In the genomic region with DNA sequence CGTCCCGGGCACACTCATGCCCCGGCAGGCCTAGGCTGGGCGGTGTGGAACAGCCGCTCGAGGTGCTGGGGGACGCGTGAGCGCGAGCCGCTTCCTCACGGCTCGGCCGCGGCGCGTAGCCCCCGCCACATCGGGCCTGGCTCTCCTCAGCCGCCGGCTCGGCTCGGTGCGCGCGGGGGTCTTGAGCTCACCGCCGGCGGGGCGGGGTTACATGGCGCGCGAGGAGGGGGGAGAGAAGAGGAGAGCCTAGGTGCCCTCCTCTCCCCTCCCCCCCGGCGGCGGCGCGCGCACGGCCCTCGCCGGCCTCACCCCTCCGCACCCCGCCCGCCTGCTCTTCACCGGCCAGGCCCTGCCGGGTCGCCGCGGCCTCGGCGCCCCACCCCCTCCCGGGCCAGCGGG, we compare ENCODE assay signal across 8 cellular contexts. TPM values are rescaled to one million over a fixed set of nuclear protein-coding genes. Genes with fewer than 3 reads are reported as not detected.
DNase-seq lines count a peak whose midpoint lies in the region; ATAC-seq, FAIRE-seq and TF ChIP-seq lines count a peak whose summit lies in the region.

No MANE protein-coding gene starts in this region.

- H3K36me3 Mint-ChIP-seq in activated naive CD4-positive, alpha-beta T cell treated with anti-CD3 and anti-CD28 coated beads, Interleukin-2, amount 10 ng/mL, durations not matched to agents 7 days and 5 days = peaks cover 43% of the 10 kb centered on the region

- peaks cover 62% of the 10 kb centered on the region for H3K79me2 ChIP-seq in osteoblast (ENCODE audit: insufficient read depth, low read length)

- intact Hi-C loops in thyroid gland (cut with DNase I) = no loop called here

- H4K20me1 ChIP-seq in osteoblast (ENCODE audit: insufficient read depth, low read length) = peaks cover 27% of the 10 kb centered on the region

- H3K27ac ChIP-seq in osteoblast (ENCODE audit: low read depth, low read length) = peak overlapping the region; percentile 43
- H3K27ac ChIP-seq in thyroid gland = peak overlapping the region; percentile 98 to 100 (median 99)

- peak overlapping the region; percentile 86 for H3K4me2 ChIP-seq in osteoblast (ENCODE audit: insufficient read depth, low read length)

- CTCF ChIA-PET in activated naive CD4-positive, alpha-beta T cell treated with anti-CD3 and anti-CD28 coated beads, Interleukin-2, amount 10 ng/mL, durations not matched to agents 7 days and 5 days (lab: Charles Lee) = interaction anchor here (0.9 to 1.5 kb wide), 3 partner anchors 121 to 209 kb away, joined by 3 to 5 read pairs (median 5); no protein-coding TSS in a partner anchor

- TF ChIP-seq POLR2A in Raji (IDR thresholded peaks at IDR 0.05; ENCODE audit: insufficient read depth, low read depth, low read length) (peak; percentile 49; the same call in 1 of the 2 replicates), thyroid gland (IDR thresholded peaks at IDR 0.05) (peak in 1 of 2 donors; percentile 59)

- H3K36me3 ChIP-seq in osteoblast (ENCODE audit: insufficient read depth, low read length) = peaks cover 14% of the 10 kb centered on the region
- no peaks in the 10 kb centered on the region for H3K36me3 ChIP-seq in thyroid gland

- peak; percentile 65 for FAIRE-seq in HTR-8/SVneo (lab: Jason Lieb, UNC)

- peak; percentile 42 for ATAC-seq in GM21381 (IDR thresholded peaks at IDR 0.05; ENCODE audit: unreplicated experiment)

- H3K27ac Mint-ChIP-seq in activated naive CD4-positive, alpha-beta T cell treated with anti-CD3 and anti-CD28 coated beads, Interleukin-2, amount 10 ng/mL, durations not matched to agents 7 days and 5 days = peak overlapping the region; percentile 96

- peak overlapping the region; percentile 85 for H2AFZ ChIP-seq in osteoblast (ENCODE audit: low read length)

- peak; percentile 87 for DNase-seq in D341Med (ENCODE audit: low spot score)
- peak; percentile 55 for DNase-seq in HTR-8/SVneo (ENCODE audit: insufficient read length, low spot score)
- peak; percentile 86 for DNase-seq in activated naive CD4-positive, alpha-beta T cell treated with anti-CD3 and anti-CD28 coated beads, Interleukin-2, amount 10 ng/mL, durations not matched to agents 7 days and 5 days
- DNase-seq in globus pallidus (ENCODE audit: low spot score) = peak; percentile 83
- DNase-seq in osteoblast (ENCODE audit: insufficient read length, low spot score, missing footprints) = peak; percentile 88
- peak; percentile 87 to 89 for DNase-seq in thyroid gland

- no peaks in the 10 kb centered on the region for H3K27me3 Mint-ChIP-seq in activated naive CD4-positive, alpha-beta T cell treated with anti-CD3 and anti-CD28 coated beads, Interleukin-2, amount 10 ng/mL, durations not matched to agents 7 days and 5 days

- H3K4me3 ChIP-seq in osteoblast (ENCODE audit: insufficient read depth, low read length) (peak overlapping the region; percentile 87), thyroid gland (replicated peaks in 1 of 3) (peak overlapping the region; percentile 83 to 97 (median 92))

- H3K9me3 ChIP-seq in osteoblast (ENCODE audit: low read depth, low read length) = no peaks in the 10 kb centered on the region
- H3K9me3 ChIP-seq in thyroid gland = no peaks in the 10 kb centered on the region

- TF ChIP-seq CTCF in osteoblast (IDR thresholded peaks at IDR 0.05; ENCODE audit: extremely low read depth, low read depth, low read length) = no peak
- no peak for TF ChIP-seq CTCF in thyroid gland (IDR thresholded peaks at IDR 0.05)

- H3K9me3 Mint-ChIP-seq in activated naive CD4-positive, alpha-beta T cell treated with anti-CD3 and anti-CD28 coated beads, Interleukin-2, amount 10 ng/mL, durations not matched to agents 7 days and 5 days = no peaks in the 10 kb centered on the region

- no CpG with 5 or more reads among the region's 54 CpGs for WGBS in thyroid gland, 2 donors

- H3K4me1 ChIP-seq in osteoblast (ENCODE audit: insufficient read depth, low read length) (peaks cover 20% of the 10 kb centered on the region), thyroid gland (peaks cover 15% of the 10 kb centered on the region in 2 donors)

- H3K27me3 ChIP-seq in osteoblast (ENCODE audit: insufficient read depth, low read length) (no peaks in the 10 kb centered on the region), thyroid gland (no peaks in the 10 kb centered on the region)

- peaks cover 65% of the 10 kb centered on the region for H3K4me1 Mint-ChIP-seq in activated naive CD4-positive, alpha-beta T cell treated with anti-CD3 and anti-CD28 coated beads, Interleukin-2, amount 10 ng/mL, durations not matched to agents 7 days and 5 days

- H3K4me3 Mint-ChIP-seq in activated naive CD4-positive, alpha-beta T cell treated with anti-CD3 and anti-CD28 coated beads, Interleukin-2, amount 10 ng/mL, durations not matched to agents 7 days and 5 days = peak overlapping the region; percentile 91

RNA-seq across cellular contexts. Expression of gene RANBP6, which starts 7.7 kb away (rescaled TPM):
- total RNA-seq in osteoblast = 19.7 and 19.9 TPM in 2 replicates
- 10 to 100 TPM; 23.4 to 30.6 (median 24.4) TPM for total RNA-seq in thyroid gland

Comparison
In these comparisons a context has a peak if more than half of its experiments do, and no peak if none do; other contexts are left out.
1. Peak in every context shown above with its lines: DNase-seq, ATAC-seq, H3K4me3 ChIP-seq and H3K27ac ChIP-seq.